In the genomic region with DNA sequence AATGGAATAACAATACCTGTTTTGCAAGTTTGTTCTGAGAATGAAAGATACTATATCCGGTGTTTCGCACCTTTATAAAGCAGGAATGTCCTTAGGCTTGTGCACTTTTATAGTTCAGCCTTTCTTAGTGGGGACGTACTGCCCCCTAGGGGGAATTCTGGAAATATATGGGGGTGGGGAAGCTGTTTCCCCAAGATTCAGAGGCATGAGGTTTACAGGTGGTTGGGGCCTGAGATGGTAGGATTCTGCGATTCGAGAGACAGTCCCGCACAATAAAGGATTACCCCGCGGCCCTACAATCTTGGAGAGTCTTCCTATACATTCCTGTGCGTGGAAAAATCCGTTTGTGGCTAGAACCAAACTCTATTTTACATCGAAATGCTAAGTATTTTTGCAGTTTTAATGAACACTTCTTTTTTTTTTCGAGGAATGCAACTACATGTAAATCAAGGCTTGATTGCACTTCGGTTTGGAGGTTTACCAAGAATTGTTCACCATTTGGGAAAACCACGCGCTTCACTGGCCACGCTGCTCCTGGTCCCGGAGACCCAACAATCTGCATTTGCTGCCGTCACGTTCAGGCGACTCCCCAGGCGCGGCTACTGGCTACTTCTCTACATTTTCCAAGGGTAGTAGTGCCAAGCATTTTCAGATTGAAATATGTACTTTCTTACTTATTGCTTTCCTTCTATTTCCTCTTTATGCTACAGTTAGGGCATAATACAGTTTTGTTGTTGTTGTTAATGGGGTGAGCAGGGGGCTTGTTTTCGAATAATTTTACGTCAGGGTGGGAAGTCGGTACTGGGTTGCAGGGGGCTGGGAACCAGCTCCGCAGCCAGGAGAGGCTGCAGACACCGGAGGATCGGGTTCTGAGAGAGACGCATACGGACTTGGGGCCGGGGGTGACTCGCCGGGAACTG, we compare ENCODE assay signal across 8 cellular contexts. TPM values are rescaled to one million over a fixed set of nuclear protein-coding genes. Genes with fewer than 3 reads are reported as not detected.
DNase-seq lines count a peak whose midpoint lies in the region; ATAC-seq and TF ChIP-seq lines count a peak whose summit lies in the region.

No MANE protein-coding gene starts in this region.

- H4K20me1 ChIP-seq in GM23248 (ENCODE audit: insufficient read depth) (no peaks in the 10 kb centered on the region), SU-DHL-6 (ENCODE audit: low read depth, low read length) (no peaks in the 10 kb centered on the region)

- ATAC-seq in psoas muscle (peak; percentile 72 to 92 (median 85)), GM18861 (IDR thresholded peaks at IDR 0.05; ENCODE audit: unreplicated experiment) (no peak)

- H3K4me3 ChIP-seq in GM23248 (peak overlapping the region; percentile 77), NB4 (ENCODE audit: low read depth, low read length) (peak overlapping the region; percentile 69), SU-DHL-6 (ENCODE audit: insufficient read depth, low read length, poor library complexity, severe bottlenecking) (peak overlapping the region; percentile 42), right atrium auricular region (peak overlapping the region; percentile 50 to 66), psoas muscle (peak overlapping the region; percentile 83)

- intact Hi-C loops in psoas muscle (cut with DNase I): loop anchor here (1.0 to 5.0 kb wide), 6 partner anchors 127 to 313 kb away; no protein-coding TSS in a partner anchor

- DNase-seq in DMS79 treated with DMSO at 0.1 percent for 48 hours (lab: John Stamatoyannopoulos, UW) (peak; percentile 41), GM23248 (peak; percentile 67), NB4 (ENCODE audit: low read depth) (peak; percentile 81), amygdala (lab: John Stamatoyannopoulos, UW) (peak in 42 of 56 donors; percentile 1 to 72 (median 24)), right atrium auricular region (ENCODE audit: low spot score) (no peak), psoas muscle (peak in 1 of 2 donors; percentile 25)

- 0 out of 2 replicates have a peak, but pooled peaks cover 5% of the 10 kb centered on the region for H3K36me3 ChIP-seq in GM23248 (ENCODE audit: low read depth)
- H3K36me3 ChIP-seq in SU-DHL-6 (ENCODE audit: low read length): no peaks in the 10 kb centered on the region
- peaks cover 21% of the 10 kb centered on the region for H3K36me3 ChIP-seq in right atrium auricular region
- H3K36me3 ChIP-seq in psoas muscle (ENCODE audit: insufficient read depth in 1 of 2, low read depth in 1 of 2): peaks cover 2 to 23% of the 10 kb centered on the region in 2 donors

- H3K27ac ChIP-seq in GM23248: no peak overlapping the region
- H3K27ac ChIP-seq in SU-DHL-6 (ENCODE audit: low read depth, low read length): no peak overlapping the region
- H3K27ac ChIP-seq in right atrium auricular region: peak overlapping the region in 1 of 2 donors; percentile 18
- H3K27ac ChIP-seq in psoas muscle: no peak overlapping the region

- H3K9ac ChIP-seq in GM23248: peak overlapping the region; percentile 11; the same call in 1 of the 2 replicates
- peak overlapping the region; percentile 22; the same call in 1 of the 2 replicates for H3K9ac ChIP-seq in SU-DHL-6 (ENCODE audit: low read length)

- H3K4me2 ChIP-seq in GM23248 (ENCODE audit: unreplicated experiment) (peak overlapping the region; percentile 89), SU-DHL-6 (ENCODE audit: low read depth, low read length, poor library complexity, severe bottlenecking) (peak overlapping the region; percentile 53)

- H3K4me1 ChIP-seq in GM23248 (ENCODE audit: insufficient read depth) (no peaks in the 10 kb centered on the region; the same call in 1 of the 2 replicates), right atrium auricular region (peaks cover 0 to 8% of the 10 kb centered on the region in 2 donors), psoas muscle (no peaks in the 10 kb centered on the region)

- H3K27me3 ChIP-seq in GM23248 (replicated peaks; ENCODE audit: insufficient read depth) (no peaks in the 10 kb centered on the region; the same call in 1 of the 2 replicates), SU-DHL-6 (ENCODE audit: low read length) (no peaks in the 10 kb centered on the region), right atrium auricular region (no peaks in the 10 kb centered on the region), psoas muscle (ENCODE audit: insufficient read depth in 3 of 3, low read length in 2 of 3) (no peaks in the 10 kb centered on the region)

- peak overlapping the region; percentile 86 for H2AFZ ChIP-seq in GM23248
- peak overlapping the region; percentile 58 for H2AFZ ChIP-seq in SU-DHL-6 (ENCODE audit: low read depth, low read length, severe bottlenecking)

- in situ Hi-C loops in GM23248 (cut with MboI): loop anchor here (10.0 to 25.0 kb wide), 3 partner anchors 123 to 691 kb away; no protein-coding TSS in a partner anchor

- no peaks in the 10 kb centered on the region for H3K9me2 ChIP-seq in GM23248 (ENCODE audit: insufficient read depth)
- H3K9me2 ChIP-seq in SU-DHL-6 (replicated peaks; ENCODE audit: insufficient read depth, low read length): no peaks in the 10 kb centered on the region

- no peaks in the 10 kb centered on the region for H3K9me3 ChIP-seq in GM23248 (ENCODE audit: low read depth)
- no peaks in the 10 kb centered on the region for H3K9me3 ChIP-seq in SU-DHL-6 (ENCODE audit: insufficient read depth, low read length)
- H3K9me3 ChIP-seq in right atrium auricular region: no peaks in the 10 kb centered on the region
- no peaks in the 10 kb centered on the region for H3K9me3 ChIP-seq in psoas muscle

- H3F3A ChIP-seq in GM23248 (ENCODE audit: insufficient read depth) (0 out of 2 replicates have a peak, but pooled peaks cover 4% of the 10 kb centered on the region), SU-DHL-6 (ENCODE audit: insufficient read depth) (no peaks in the 10 kb centered on the region)

- H3K79me2 ChIP-seq in GM23248 (ENCODE audit: insufficient read depth): no peaks in the 10 kb centered on the region
- no peaks in the 10 kb centered on the region for H3K79me2 ChIP-seq in SU-DHL-6 (ENCODE audit: insufficient read depth, low read length)

- TF ChIP-seq CTCF in NB4 (IDR thresholded peaks at IDR 0.05; ENCODE audit: low read depth, low read length) (peak; percentile 82), SU-DHL-6 (IDR thresholded peaks at IDR 0.05; ENCODE audit: insufficient read depth, low read length, poor library complexity, severe bottlenecking) (peak; percentile 65), right atrium auricular region (IDR thresholded peaks at IDR 0.05) (peak; percentile 79 to 88), psoas muscle (IDR thresholded peaks at IDR 0.05) (peak; percentile 82)

- WGBS in GM23248 (ENCODE audit: low coverage in 1 of 2, low lambda C conversion rate in 2 of 2, missing lambda C conversion rate in 2 of 2), 2 experiments: 1 to 2% methylated on average over 31 to 33 of the region's 33 CpGs
- WGBS in psoas muscle, 3 donors: 1 to 2% (median 1%) methylated on average over 33 of the region's 33 CpGs

- TF ChIP-seq POLR2A in NB4 (IDR thresholded peaks at IDR 0.05; ENCODE audit: extremely low read depth, insufficient read length): no peak

RNA-seq across cellular contexts. Expression of gene NEK5, which starts 0.8 kb away (rescaled TPM):
- total RNA-seq in GM23248 (2014; rRNA removed; shearing (Covaris generic)): not detected in 2 replicates
- 0.13 and 0.19 TPM in 2 replicates for polyA plus RNA-seq in GM23248 (2016; fragmentation: Nextera tagmentation; extraction: Ambion mirVana)
- 1 to 10 TPM in 1 of 2 donors, under 1 TPM in 1; 0.55 to 1.1 TPM for total RNA-seq in right atrium auricular region
- under 1 TPM in 1 of 4 donors, not detected in 3; 0.48 TPM for total RNA-seq in psoas muscle
- under 1 TPM in 2 of 3 donors, not detected in 1; 0.03 to 0.05 TPM for polyA plus RNA-seq in psoas muscle

RNA-seq across cellular contexts. Expression of gene NEK3, which starts 31.4 kb away (rescaled TPM):
- 8.9 and 12.0 TPM in 2 replicates for total RNA-seq in GM23248 (2014; rRNA removed; shearing (Covaris generic))
- polyA plus RNA-seq in GM23248 (2016; fragmentation: Nextera tagmentation; extraction: Ambion mirVana) (8.8 and 11.1 TPM in 2 replicates), psoas muscle (1 to 10 TPM; 3.1 to 5.1 (median 4.8) TPM)
- total RNA-seq in right atrium auricular region (1 to 10 TPM; 4.0 to 9.2 TPM), psoas muscle (1 to 10 TPM; 4.5 to 5.3 (median 4.6) TPM)
